17 cellular contexts compared by ENCODE assay signal in genomic region chr10:12097791-12098190, GRCh38. TPM values are rescaled to one million over a fixed set of nuclear protein-coding genes. Genes with fewer than 3 reads are reported as not detected.
A peak's percentile ranks its signal among the peaks of the same experiment; 100 is the strongest.
DNase-seq lines count a peak whose midpoint lies in the region; ATAC-seq and TF ChIP-seq lines count a peak whose summit lies in the region.
"Had no signal": no experiment of that assay in that cellular context is flagged by ENCODE, and none has a peak within 500 bp of the region (broad histone marks: within the 10 kb centered on the region; RNA-seq: fewer than 3 reads in every experiment).

No MANE protein-coding gene starts in this region.

- H3K4me1 ChIP-seq in RWPE2 (ENCODE audit: insufficient read depth, poor library complexity, severe bottlenecking) (peaks cover 6% of the 10 kb centered on the region), mucosa of descending colon (ENCODE audit: low read depth) (no peaks in the 10 kb centered on the region)

- H3K27ac ChIP-seq in RWPE2 (ENCODE audit: poor library complexity, severe bottlenecking): no peak overlapping the region
- H3K27ac ChIP-seq: PC-9 had no signal

- peak; percentile 92 for ATAC-seq in RWPE2 (ENCODE audit: low read depth)
- peak; percentile 94 for ATAC-seq in mucosa of descending colon
- no peak for ATAC-seq in GM21737 (IDR thresholded peaks at IDR 0.05; ENCODE audit: unreplicated experiment)
- ATAC-seq: esophagus mucosa, left ventricle myocardium superior, natural killer cell, T-cell had no signal

- no peaks in the 10 kb centered on the region for H3K27me3 ChIP-seq in RWPE2 (ENCODE audit: insufficient read depth, poor library complexity, severe bottlenecking)

- TF ChIP-seq CTCF in RWPE2 (IDR thresholded peaks at IDR 0.05; ENCODE audit: poor library complexity, severe bottlenecking) (no peak), mucosa of descending colon (IDR thresholded peaks at IDR 0.05) (no peak)

- peak; percentile 28 for DNase-seq in EH (ENCODE audit: low read depth)
- peak; percentile 80 for DNase-seq in NCI-H2029 (lab: John Stamatoyannopoulos, UW)
- peak; percentile 67 for DNase-seq in RWPE2 (ENCODE audit: low spot score)
- DNase-seq in mucosa of descending colon: peak in 2 of 3 donors; percentile 20 to 31
- no peak for DNase-seq in medulla oblongata (ENCODE audit: extremely low spot score)
- DNase-seq in KBM-7: no peak
- DNase-seq: activated CD4-positive, CD25-positive, alpha-beta regulatory T cell; activated CD8-positive, alpha-beta memory T cell treated with anti-CD3 and anti-CD28 coated beads, Interleukin-2, amount 50 U/mL, for 48 hours; GOT3; hypothalamus; left ventricle myocardium superior; natural killer cell; NCI-H187; T-cell had no signal

- peaks cover 76% of the 10 kb centered on the region for H3K36me3 ChIP-seq in RWPE2 (ENCODE audit: low read depth)
- H3K36me3 ChIP-seq in mucosa of descending colon (ENCODE audit: low read depth): no peaks in the 10 kb centered on the region

- no peaks in the 10 kb centered on the region for H3K9me3 ChIP-seq in RWPE2 (ENCODE audit: severe bottlenecking)
- no peaks in the 10 kb centered on the region for H3K9me3 ChIP-seq in mucosa of descending colon

- in situ Hi-C loops in KBM-7 (cut with MboI; ENCODE audit: low pct_unique_long_range_greater_than_20kb, low sequenced_read_pairs): no loop called here

- intact Hi-C loops in mucosa of descending colon (cut with DNase I, micrococcal nuclease): no loop called here

- H3K4me3 ChIP-seq in RWPE2 (ENCODE audit: severe bottlenecking) (no peak overlapping the region), mucosa of descending colon (no peak overlapping the region)
- H3K4me3 ChIP-seq: PC-9 had no signal

RNA-seq across cellular contexts. Expression of gene DHTKD1, which starts 29.0 kb away (rescaled TPM):
- total RNA-seq in mucosa of descending colon: 10 to 100 TPM; 23.8 to 33.5 (median 27.6) TPM

RNA-seq across cellular contexts. Expression of gene SEC61A2, which starts 31.7 kb away (rescaled TPM):
- 1 to 10 TPM; 4.9 to 6.5 (median 5.0) TPM for total RNA-seq in mucosa of descending colon

RNA-seq across cellular contexts. Expression of gene UPF2, which starts 55.2 kb away (rescaled TPM):
- 10 to 100 TPM; 20.6 to 36.8 (median 22.3) TPM for total RNA-seq in mucosa of descending colon

Comparison
In these comparisons a context has a peak if more than half of its experiments do, and no peak if none do; other contexts are left out.
1. DNase-seq: peak in EH (single experiment), NCI-H2029 (single experiment), RWPE2 (single experiment) and mucosa of descending colon (2 of 3); none in medulla oblongata (single experiment) and KBM-7 (single experiment).